8 cellular contexts compared by ENCODE assay signal in the genomic region with DNA sequence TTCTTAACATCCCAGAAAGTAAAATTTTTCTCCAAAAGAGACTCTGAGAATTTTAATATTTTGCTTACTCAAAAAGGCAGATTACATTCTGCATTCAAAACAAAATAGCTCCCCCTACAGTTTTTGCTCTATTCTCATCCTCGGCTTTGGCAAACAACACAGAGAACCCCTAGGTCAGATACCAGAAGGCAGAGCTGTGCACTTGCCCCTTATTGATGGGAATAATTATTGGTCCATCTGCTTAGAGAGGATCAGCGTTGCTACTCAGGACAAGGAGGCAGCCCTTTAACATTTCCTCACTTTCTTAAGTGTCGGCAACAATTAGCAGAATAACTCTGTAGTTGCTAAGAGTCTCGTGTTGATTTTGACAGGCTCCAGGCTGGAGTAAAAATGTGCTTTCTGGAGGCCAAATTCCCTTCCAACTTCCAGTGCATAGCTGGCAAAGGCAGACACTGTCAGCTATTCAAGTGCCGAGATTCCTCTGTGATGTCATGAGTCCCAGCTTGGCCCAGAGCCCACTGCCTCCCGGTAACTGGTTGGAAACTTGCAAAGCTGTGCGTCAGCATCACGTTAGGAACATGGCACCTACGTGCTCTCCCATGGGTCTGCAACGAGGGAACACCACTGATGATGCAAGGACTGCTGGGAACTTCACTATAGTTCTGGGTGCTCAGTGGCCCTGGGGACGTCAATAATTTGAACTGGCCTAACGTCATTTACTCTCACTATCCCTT.
A peak's percentile ranks its signal among the peaks of the same experiment; 100 is the strongest.
DNase-seq lines count a peak whose midpoint lies in the region; ATAC-seq, FAIRE-seq and TF ChIP-seq lines count a peak whose summit lies in the region.

No MANE protein-coding gene starts in this region.

- H3K9me3 Mint-ChIP-seq in nephron progenitor cell: no peaks in the 10 kb centered on the region

- FAIRE-seq in GM12892 (lab: Jason Lieb, UNC): no peak

- peaks cover 7% of the 10 kb centered on the region for H3K27me3 Mint-ChIP-seq in nephron progenitor cell (ENCODE audit: low read depth, poor library complexity)

- H3K36me3 Mint-ChIP-seq in nephron progenitor cell (ENCODE audit: low read depth): no peaks in the 10 kb centered on the region

- peaks cover 23% of the 10 kb centered on the region for H3K4me1 Mint-ChIP-seq in nephron progenitor cell

- DNase-seq in BJ (ENCODE audit: low read depth) (peak; percentile 26), NCI-H82 treated with DMSO at 0.1 percent for 48 hours (lab: John Stamatoyannopoulos, UW; ENCODE audit: unreplicated experiment) (peak; percentile 14), fibroblast of gingiva (ENCODE audit: low read depth) (peak; percentile 81), nephron progenitor cell (no peak), GM12892 (ENCODE audit: insufficient read length) (no peak), DMS79 (lab: John Stamatoyannopoulos, UW) (no peak)

- CTCF ChIA-PET in BJ (lab: Yijun Ruan, JAX): interaction anchor here (0.7 to 2.7 kb wide), 5 partner anchors 8 to 640 kb away, joined by 3 to 15 read pairs (median 3); no protein-coding TSS in a partner anchor

- POLR2A ChIA-PET in BJ (lab: Charles Lee): no interaction called here

- no peak overlapping the region for H3K27ac Mint-ChIP-seq in nephron progenitor cell

- H3K36me3 ChIP-seq in BJ (ENCODE audit: control insufficient read depth, insufficient read depth, low read length): no peaks in the 10 kb centered on the region

- no peak overlapping the region for H3K4me3 ChIP-seq in BJ (ENCODE audit: low read depth, low read length)

- no peak for TF ChIP-seq POLR2A in GM12892 (IDR thresholded peaks at IDR 0.05; ENCODE audit: low read depth, low read length)

- ATAC-seq in GM21723 (IDR thresholded peaks at IDR 0.05; ENCODE audit: unreplicated experiment) (no peak), HG03095 (IDR thresholded peaks at IDR 0.05; ENCODE audit: unreplicated experiment) (no peak)

- no peaks in the 10 kb centered on the region for H3K27me3 ChIP-seq in BJ (ENCODE audit: control insufficient read depth, insufficient read depth, low read length)

- TF ChIP-seq CTCF in BJ (IDR thresholded peaks at IDR 0.05; ENCODE audit: insufficient read depth, low read depth, low read length) (peak; percentile 42), nephron progenitor cell (IDR thresholded peaks at IDR 0.05) (peak; percentile 46)

- no peak overlapping the region for H3K4me3 Mint-ChIP-seq in nephron progenitor cell

Comparison
In these comparisons a context has a peak if more than half of its experiments do, and no peak if none do; other contexts are left out.
1. DNase-seq: peak in BJ (single experiment), NCI-H82 treated with DMSO at 0.1 percent for 48 hours (single experiment) and fibroblast of gingiva (single experiment); none in nephron progenitor cell (single experiment), GM12892 (single experiment) and DMS79 (single experiment).